Comparison of ENCODE assay signal across 5 cellular contexts in the genomic region with DNA sequence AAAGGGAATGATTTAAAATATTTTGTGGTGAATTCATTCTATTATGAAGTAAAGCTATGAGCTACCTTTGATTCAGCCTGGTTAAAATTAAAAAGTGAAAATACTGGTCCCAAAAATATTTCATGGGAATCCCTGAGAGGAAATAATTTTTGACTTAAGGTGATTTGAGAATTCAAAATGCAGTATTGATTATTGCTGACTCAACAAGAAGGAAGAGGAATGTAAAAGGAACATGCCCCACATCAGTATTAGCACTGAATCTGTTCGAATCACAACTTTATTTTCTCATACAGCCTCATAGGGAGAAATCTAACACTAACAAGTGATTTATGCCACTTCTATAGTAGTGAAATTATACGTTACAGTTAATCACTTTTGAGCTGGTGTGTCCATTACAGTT.
"Had no signal": no experiment of that assay in that cellular context is flagged by ENCODE, and none has a peak within 500 bp of the region (broad histone marks: within the 10 kb centered on the region; RNA-seq: fewer than 3 reads in every experiment).

No MANE protein-coding gene starts in this region.

- H3K9me3 ChIP-seq: breast epithelium, Peyer's patch, SJCRH30 had no signal

- H3K27me3 ChIP-seq: breast epithelium, Peyer's patch, SJCRH30 had no signal

- H3K4me3 ChIP-seq: breast epithelium, Peyer's patch, SJCRH30 had no signal

- H3K36me3 ChIP-seq: breast epithelium had no signal

- H3K4me2 ChIP-seq: KMS-11 had no signal

- H3K4me1 ChIP-seq: breast epithelium, Peyer's patch had no signal

- H3K27ac ChIP-seq: breast epithelium, KMS-11, Peyer's patch, SJCRH30, VCaP had no signal
